13 cellular contexts compared by ENCODE assay signal in the genomic region with DNA sequence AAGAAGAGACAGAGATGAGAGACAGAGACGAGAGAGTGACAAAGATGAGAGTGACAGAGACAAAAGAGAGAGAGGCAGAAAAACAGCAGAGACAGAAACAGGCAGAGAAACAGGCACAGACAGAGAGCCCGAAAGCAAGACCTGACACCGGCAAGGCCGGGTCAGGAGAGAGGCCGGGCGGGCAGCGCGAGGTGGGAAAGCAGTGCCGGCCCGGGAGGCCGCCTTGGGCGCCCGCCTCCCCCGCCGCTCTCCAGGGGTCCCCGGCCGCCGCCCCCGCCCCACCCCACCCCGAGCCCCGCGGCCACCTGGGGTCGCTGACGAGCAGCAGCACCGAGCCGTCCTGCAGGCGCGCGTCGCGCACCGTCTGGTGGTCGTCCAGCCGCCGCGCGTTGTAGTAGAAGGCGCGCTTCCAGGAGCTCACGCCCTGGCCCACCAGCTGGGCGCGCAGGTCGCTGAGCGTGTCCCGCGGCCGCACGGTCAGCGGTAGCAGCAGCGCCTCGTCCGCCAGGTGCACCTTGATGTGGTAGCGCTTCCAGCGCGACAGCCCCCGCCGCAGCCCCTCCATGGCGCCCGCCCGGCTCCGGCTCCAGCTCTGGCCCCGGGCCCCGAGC. TPM values are rescaled to one million over a fixed set of nuclear protein-coding genes. Genes with fewer than 3 reads are reported as not detected.
DNase-seq lines count a peak whose midpoint lies in the region; ATAC-seq and TF ChIP-seq lines count a peak whose summit lies in the region.
"Had no signal": no experiment of that assay in that cellular context is flagged by ENCODE, and none has a peak within 500 bp of the region (broad histone marks: within the 10 kb centered on the region; RNA-seq: fewer than 3 reads in every experiment).

TSS of gene TINCR (minus strand) at position 594 of the 611 bp plus-strand sequence.

- H3K4me3 ChIP-seq in GM23338 (peak within 1 kb of the TSS; percentile 45; the same call in 1 of the 2 replicates), NT2/D1 (ENCODE audit: insufficient read length, low read depth) (peak within 1 kb of the TSS; percentile 65), osteoblast (ENCODE audit: insufficient read depth, low read length) (no peak within 1 kb of the TSS)

- H3K4me2 ChIP-seq in GM23338 (peak within 1 kb of the TSS; percentile 71; the same call in 1 of the 2 replicates), osteoblast (ENCODE audit: insufficient read depth, low read length) (no peak within 1 kb of the TSS)

- H3K9me3 ChIP-seq in NT2/D1 (ENCODE audit: insufficient read depth, low read length) (peaks cover 7% of the 10 kb centered on the region; the same call in 1 of the 2 replicates), osteoblast (ENCODE audit: low read depth, low read length) (no peaks in the 10 kb centered on the region)
- H3K9me3 ChIP-seq: pancreas had no signal

- CTCF ChIA-PET in T-cell (lab: Charles Lee) = no interaction called here

- H3K36me3 ChIP-seq in GM23338 (ENCODE audit: insufficient read depth) = no peaks in the 10 kb centered on the region
- no peaks in the 10 kb centered on the region for H3K36me3 ChIP-seq in NT2/D1 (ENCODE audit: insufficient read depth, insufficient read length, low read length)
- H3K36me3 ChIP-seq in osteoblast (ENCODE audit: insufficient read depth, low read length) = no peaks in the 10 kb centered on the region
- H3K36me3 ChIP-seq: pancreas had no signal

- H3K4me3 Mint-ChIP-seq in GM23338 = peak within 1 kb of the TSS; percentile 58; the same call in 2 of the 3 replicates
- no peak within 1 kb of the TSS for H3K4me3 Mint-ChIP-seq in glutamatergic neuron (ENCODE audit: unreplicated experiment)
- no peak within 1 kb of the TSS for H3K4me3 Mint-ChIP-seq in T-cell
- H3K4me3 Mint-ChIP-seq: activated T-helper 1 cell treated with anti-CD3 and anti-CD28 coated beads, Interleukin-12 subunit alpha, Interleukin-12 subunit beta, Interleukin-2, Interleukin-4 antibody, amounts not matched to agents 30 ng/mL and 10 ng/mL and 1 ng/mL, durations not matched to agents 14 hours and 24 hours and 36 hours had no signal

- ATAC-seq in GM23338 (peak; percentile 84), T-cell (replicated peaks in 1 of 4) (no peak), HG02678 (IDR thresholded peaks at IDR 0.05; ENCODE audit: unreplicated experiment) (no peak)

- H3K9me2 ChIP-seq in GM23338 (ENCODE audit: insufficient read depth) = no peaks in the 10 kb centered on the region

- H3K4me1 ChIP-seq in GM23338 (ENCODE audit: insufficient read depth) = no peaks in the 10 kb centered on the region
- peaks cover 8% of the 10 kb centered on the region for H3K4me1 ChIP-seq in NT2/D1 (ENCODE audit: insufficient read depth, insufficient read length)
- no peaks in the 10 kb centered on the region for H3K4me1 ChIP-seq in osteoblast (ENCODE audit: insufficient read depth, low read length)
- H3K4me1 ChIP-seq: pancreas had no signal

- H3K79me2 ChIP-seq in GM23338 (replicated peaks; ENCODE audit: insufficient read depth) (no peaks in the 10 kb centered on the region), osteoblast (ENCODE audit: insufficient read depth, low read length) (no peaks in the 10 kb centered on the region)

- no peaks in the 10 kb centered on the region for H4K20me1 ChIP-seq in GM23338 (replicated peaks; ENCODE audit: insufficient read depth)
- H4K20me1 ChIP-seq in osteoblast (ENCODE audit: insufficient read depth, low read length) = no peaks in the 10 kb centered on the region

- H3K27ac ChIP-seq in GM23338 (ENCODE audit: low read depth) = no peak within 1 kb of the TSS
- H3K27ac ChIP-seq in osteoblast (ENCODE audit: low read depth, low read length) = no peak within 1 kb of the TSS
- H3K27ac ChIP-seq: pancreas had no signal

- POLR2A ChIA-PET in T-cell (lab: Charles Lee) = no interaction called here

- H3K4me1 Mint-ChIP-seq in GM23338 (no peaks in the 10 kb centered on the region), glutamatergic neuron (ENCODE audit: low read depth, unreplicated experiment) (no peaks in the 10 kb centered on the region), T-cell (no peaks in the 10 kb centered on the region)

- H3K36me3 Mint-ChIP-seq in GM23338 (ENCODE audit: low read depth) (no peaks in the 10 kb centered on the region), glutamatergic neuron (ENCODE audit: unreplicated experiment) (no peaks in the 10 kb centered on the region), T-cell (no peaks in the 10 kb centered on the region)

- peaks cover 10% of the 10 kb centered on the region; the same call in 1 of the 2 replicates for H3F3A ChIP-seq in GM23338 (replicated peaks; ENCODE audit: low read depth)

- DNase-seq in GM23338 (ENCODE audit: low spot score) = peak; percentile 83
- no peak for DNase-seq in NT2/D1 (ENCODE audit: low read depth, low spot score)
- DNase-seq in glutamatergic neuron = peak; percentile 73
- DNase-seq in osteoblast (ENCODE audit: insufficient read length, low spot score, missing footprints) = peak; percentile 54
- no peak for DNase-seq in DMS79 (lab: John Stamatoyannopoulos, UW)
- no peak for DNase-seq in T-cell
- DNase-seq in stimulated activated CD4-positive, alpha-beta T cell treated with anti-CD3 and anti-CD28 coated beads, Interleukin-4, amount 100 ng/mL, for 1 hour = no peak
- DNase-seq: activated CD4-positive, CD25-positive, alpha-beta regulatory T cell; central memory CD4-positive, alpha-beta T cell; DND-41; pancreas had no signal

- TF ChIP-seq CTCF in GM23338 (conservative IDR thresholded peaks at IDR 0.05; ENCODE audit: low read depth in 2 of 2) (peak in 1 of 2 experiments; percentile 66; a peak in 2 of 4 replicates), glutamatergic neuron (IDR thresholded peaks at IDR 0.05; ENCODE audit: partially characterized antibody, unreplicated experiment) (peak; percentile 23), osteoblast (IDR thresholded peaks at IDR 0.05; ENCODE audit: extremely low read depth, low read depth, low read length) (no peak)

- H3K27ac Mint-ChIP-seq in GM23338 (no peak within 1 kb of the TSS), glutamatergic neuron (ENCODE audit: unreplicated experiment) (no peak within 1 kb of the TSS), T-cell (no peak within 1 kb of the TSS)
- H3K27ac Mint-ChIP-seq: activated T-helper 1 cell treated with anti-CD3 and anti-CD28 coated beads, Interleukin-12 subunit alpha, Interleukin-12 subunit beta, Interleukin-2, Interleukin-4 antibody, amounts not matched to agents 30 ng/mL and 10 ng/mL and 1 ng/mL, durations not matched to agents 14 hours and 24 hours and 36 hours had no signal

- H3K9ac ChIP-seq in NT2/D1 (ENCODE audit: insufficient read length, low read depth) = peak within 1 kb of the TSS; percentile 86

- H2AFZ ChIP-seq in GM23338 (peak within 1 kb of the TSS; percentile 86; the same call in 1 of the 2 replicates), osteoblast (ENCODE audit: low read length) (no peak within 1 kb of the TSS)

- H3K9me3 Mint-ChIP-seq in GM23338 (peaks cover 5% of the 10 kb centered on the region), glutamatergic neuron (ENCODE audit: unreplicated experiment) (peaks cover 2% of the 10 kb centered on the region), T-cell (no peaks in the 10 kb centered on the region)
- H3K9me3 Mint-ChIP-seq: activated T-helper 1 cell treated with anti-CD3 and anti-CD28 coated beads, Interleukin-12 subunit alpha, Interleukin-12 subunit beta, Interleukin-2, Interleukin-4 antibody, amounts not matched to agents 30 ng/mL and 10 ng/mL and 1 ng/mL, durations not matched to agents 14 hours and 24 hours and 36 hours had no signal

- peaks cover 20% of the 10 kb centered on the region for H3K27me3 ChIP-seq in GM23338 (ENCODE audit: insufficient read depth)
- peaks cover 5% of the 10 kb centered on the region for H3K27me3 ChIP-seq in NT2/D1 (ENCODE audit: insufficient read depth, insufficient read length)
- H3K27me3 ChIP-seq in osteoblast (ENCODE audit: insufficient read depth, low read length) = peaks cover 20% of the 10 kb centered on the region

- H3K27me3 Mint-ChIP-seq in GM23338 (ENCODE audit: insufficient read depth, low read depth, poor library complexity) = peaks cover 17% of the 10 kb centered on the region
- peaks cover 11% of the 10 kb centered on the region for H3K27me3 Mint-ChIP-seq in glutamatergic neuron (ENCODE audit: unreplicated experiment)
- peaks cover 14 to 27% of the 10 kb centered on the region in 2 donors for H3K27me3 Mint-ChIP-seq in T-cell

TF ChIP-seq in GM23338, 12 proteins besides CTCF, POLR2A, EP300 and RAD21 (continues in another document):
- TF ChIP-seq POLR2AphosphoS5 (IDR thresholded peaks at IDR 0.05; ENCODE audit: low read depth) = peak; percentile 18; the same call in 1 of the 2 replicates
- TF ChIP-seq ZNF331 (CRISPR knock-in tag; IDR thresholded peaks at IDR 0.05; ENCODE audit: low read depth) = no peak

RNA-seq across cellular contexts. Expression of gene TINCR, which starts in this region (rescaled TPM):
- total RNA-seq in GM23338 (2014; rRNA removed; shearing (Covaris generic)) = 0.97 and 3.9 TPM in 2 replicates
- polyA plus RNA-seq in GM23338 (2016; fragmentation: Nextera tagmentation; extraction: Ambion mirVana) = 0.42 and 0.94 TPM in 2 replicates
- total RNA-seq in glutamatergic neuron (ENCODE audit: unreplicated experiment) (1.0 TPM), osteoblast (under 0.01 and 0.36 TPM in 2 replicates), T-cell (1 to 10 TPM in 4 of 5 donors, under 1 TPM in 1; 0.66 to 2.7 (median 1.9) TPM)

Comparison
In these comparisons a context has a peak if more than half of its experiments do, and no peak if none do; other contexts are left out.
1. Peak in DNase-seq in osteoblast; RNA of the gene not detected or under 1 TPM.
2. DNase-seq: peak in GM23338 (single experiment) and glutamatergic neuron (single experiment); none in NT2/D1 (single experiment), DMS79 (single experiment), T-cell (0 of 34) and stimulated activated CD4-positive, alpha-beta T cell treated with anti-CD3 and anti-CD28 coated beads, Interleukin-4, amount 100 ng/mL, for 1 hour (single experiment).